In genomic region chr15:82300326-82300725, GRCh38 we compare ENCODE assay signal across 2 cellular contexts. TPM values are rescaled to one million over a fixed set of nuclear protein-coding genes. Genes with fewer than 3 reads are reported as not detected.
"Had no signal": no experiment of that assay in that cellular context is flagged by ENCODE, and none has a peak within 500 bp of the region (broad histone marks: within the 10 kb centered on the region; RNA-seq: fewer than 3 reads in every experiment).

No MANE protein-coding gene starts in this region.

RNA-seq across cellular contexts. Expression of gene SAXO2, which starts 37.7 kb away (rescaled TPM):
- total RNA-seq: SK-MEL-5, thoracic aorta had no signal
